9 cellular contexts compared by ENCODE assay signal in the genomic region with DNA sequence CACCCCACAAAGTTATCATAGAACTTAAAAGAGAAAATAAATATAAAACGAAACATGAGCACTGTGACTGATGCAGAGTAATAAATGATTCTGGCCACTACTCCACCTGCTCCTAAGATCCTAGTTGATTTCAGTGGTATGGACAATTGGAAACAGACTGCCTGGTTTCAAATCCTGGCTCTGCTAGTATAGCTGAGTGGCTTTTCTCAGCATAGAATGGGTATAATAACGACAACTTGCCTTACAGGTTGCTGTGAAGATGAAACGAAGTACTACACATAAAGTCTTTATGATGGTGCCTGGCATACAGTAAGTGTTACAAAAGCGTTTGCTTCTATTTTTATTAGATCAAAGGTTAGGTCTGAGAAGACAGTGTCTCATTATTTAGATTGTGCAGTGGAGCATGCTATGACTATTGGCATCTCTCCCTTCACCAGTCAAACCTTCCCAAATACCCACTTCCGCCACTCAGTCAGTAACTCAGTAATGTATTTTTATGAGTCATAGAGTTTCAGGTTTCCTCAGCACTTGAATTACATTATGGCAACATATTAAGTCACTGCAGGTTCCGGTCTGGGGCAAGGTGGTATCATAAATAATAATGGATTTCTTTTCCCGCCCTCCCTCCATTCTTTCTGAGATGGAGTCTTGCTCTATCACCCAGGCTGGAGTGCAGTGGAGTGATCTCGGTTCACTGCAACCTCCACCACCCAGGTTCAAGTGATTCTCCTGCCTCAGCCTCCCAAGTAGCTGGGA.
A peak's percentile ranks its signal among the peaks of the same experiment; 100 is the strongest.
DNase-seq lines count a peak whose midpoint lies in the region; ATAC-seq and TF ChIP-seq lines count a peak whose summit lies in the region.
"Had no signal": no experiment of that assay in that cellular context is flagged by ENCODE, and none has a peak within 500 bp of the region (broad histone marks: within the 10 kb centered on the region; RNA-seq: fewer than 3 reads in every experiment).

No MANE protein-coding gene starts in this region.

- no peak overlapping the region for H3K27ac ChIP-seq in WERI-Rb-1
- H3K27ac ChIP-seq: SK-N-MC had no signal

- ATAC-seq in GM19395 (IDR thresholded peaks at IDR 0.05; ENCODE audit: unreplicated experiment) (peak; percentile 95), HG03378 (IDR thresholded peaks at IDR 0.05; ENCODE audit: unreplicated experiment) (peak; percentile 98)

- H3K36me3 ChIP-seq in WERI-Rb-1 = peaks cover 37% of the 10 kb centered on the region

- H3K9me3 ChIP-seq in WERI-Rb-1 (ENCODE audit: severe bottlenecking) = no peaks in the 10 kb centered on the region

- no peak for TF ChIP-seq CTCF in retinal pigment epithelial cell (conservative IDR thresholded peaks at IDR 0.05; ENCODE audit: low read depth, low read length)
- TF ChIP-seq CTCF in WERI-Rb-1 (IDR thresholded peaks at IDR 0.05; ENCODE audit: low read depth, low read length) = no peak

- H3K27me3 ChIP-seq in WERI-Rb-1 (ENCODE audit: insufficient read depth, low read depth, severe bottlenecking) = no peaks in the 10 kb centered on the region

- H3K4me3 ChIP-seq in retinal pigment epithelial cell (ENCODE audit: low read length) = no peak overlapping the region
- H3K4me3 ChIP-seq in WERI-Rb-1 (ENCODE audit: low read depth, low read length) = no peak overlapping the region
- H3K4me3 ChIP-seq: SK-N-MC had no signal

- DNase-seq in DMS 273 (lab: John Stamatoyannopoulos, UW; ENCODE audit: unreplicated experiment) (peak; percentile 72), NCI-H69 (lab: John Stamatoyannopoulos, UW) (peak; percentile 91), amniotic stem cell (lab: John Stamatoyannopoulos, UW) (peak; percentile 47), retinal pigment epithelial cell (ENCODE audit: low read depth) (peak; percentile 48), NCI-H1048 (lab: John Stamatoyannopoulos, UW) (no peak), WERI-Rb-1 (no peak)

Comparison
In these comparisons a context has a peak if more than half of its experiments do, and no peak if none do; other contexts are left out.
1. DNase-seq: peak in DMS 273 (single experiment), NCI-H69 (single experiment), amniotic stem cell (single experiment) and retinal pigment epithelial cell (single experiment); none in NCI-H1048 (single experiment) and WERI-Rb-1 (single experiment).